Comparison of ENCODE assay signal across 22 cellular contexts in genomic region chr15:77548608-77549551, GRCh38.
DNase-seq lines count a peak whose midpoint lies in the region; TF ChIP-seq lines count a peak whose summit lies in the region.
"Had no signal": no experiment of that assay in that cellular context is flagged by ENCODE, and none has a peak within 500 bp of the region (broad histone marks: within the 10 kb centered on the region; RNA-seq: fewer than 3 reads in every experiment).

No MANE protein-coding gene starts in this region.

- DNase-seq in GDM1 (lab: John Stamatoyannopoulos, UW) (peak; percentile 10), HFFc6 (no peak), WERI-Rb-1 (no peak), neuronal stem cell (ENCODE audit: low spot score) (no peak), osteoblast (ENCODE audit: insufficient read length, low spot score, missing footprints) (no peak), BE2C (no peak), NCI-H2227 treated with DMSO at 0.1 percent for 48 hours (lab: John Stamatoyannopoulos, UW) (no peak)
- no peak for DNase-seq in stimulated activated naive CD4-positive, alpha-beta T cell (lab: John Stamatoyannopoulos, UW)
- DNase-seq: activated CD4-positive, alpha-beta T cell treated with anti-CD3 and anti-CD28 coated beads, Interleukin-2, amount 10 ng/mL, durations not matched to agents 7 days and 5 days; activated CD8-positive, alpha-beta memory T cell treated with anti-CD3 and anti-CD28 coated beads, Interleukin-2, amount 50 U/mL, for 48 hours; activated gamma-delta T cell; AML-193; amniotic stem cell; central memory CD4-positive, alpha-beta T cell; esophagus squamous epithelium; GOT3; KG1; NCI-H1048; NCI-H69; stimulated activated CD4-positive, alpha-beta T cell treated with anti-CD3 and anti-CD28 coated beads, Interleukin-4, amount 100 ng/mL, for 1 hour had no signal

- no peaks in the 10 kb centered on the region for H4K20me1 ChIP-seq in osteoblast (ENCODE audit: insufficient read depth, low read length)

- no peaks in the 10 kb centered on the region for H3K79me2 ChIP-seq in osteoblast (ENCODE audit: insufficient read depth, low read length)

- H4K8ac ChIP-seq in neuronal stem cell (ENCODE audit: low read depth, low read length) = no peak overlapping the region

- peak overlapping the region; percentile 91 for H3K18ac ChIP-seq in neuronal stem cell (ENCODE audit: low read length)

- TF ChIP-seq CTCF in HFFc6 (IDR thresholded peaks at IDR 0.05) (peak; percentile 24), WERI-Rb-1 (IDR thresholded peaks at IDR 0.05; ENCODE audit: low read depth, low read length) (peak; percentile 14; the same call in 1 of the 2 replicates), osteoblast (IDR thresholded peaks at IDR 0.05; ENCODE audit: extremely low read depth, low read depth, low read length) (no peak), BE2C (IDR thresholded peaks at IDR 0.05; ENCODE audit: low read depth, low read length) (no peak)

- H2AFZ ChIP-seq in neuronal stem cell (ENCODE audit: low read length) (peak overlapping the region; percentile 75), osteoblast (ENCODE audit: low read length) (no peak overlapping the region)

- no peak overlapping the region for H3K4me2 ChIP-seq in neuronal stem cell (ENCODE audit: insufficient read depth, low read length, poor library complexity, severe bottlenecking)
- no peak overlapping the region for H3K4me2 ChIP-seq in osteoblast (ENCODE audit: insufficient read depth, low read length)

- H3K27ac ChIP-seq in WERI-Rb-1 (no peak overlapping the region), neuronal stem cell (replicated peaks; ENCODE audit: low read length) (no peak overlapping the region), osteoblast (ENCODE audit: low read depth, low read length) (no peak overlapping the region)
- H3K27ac ChIP-seq: esophagus squamous epithelium, SK-N-MC, skin epidermis had no signal

- H3K36me3 ChIP-seq in WERI-Rb-1 = no peaks in the 10 kb centered on the region
- H3K36me3 ChIP-seq in neuronal stem cell (replicated peaks in 1 of 2; ENCODE audit: control insufficient read depth in 2 of 2, insufficient read depth in 2 of 2, low read length in 2 of 2) = no peaks in the 10 kb centered on the region
- H3K36me3 ChIP-seq in osteoblast (ENCODE audit: insufficient read depth, low read length) = no peaks in the 10 kb centered on the region
- H3K36me3 ChIP-seq in BE2C = no peaks in the 10 kb centered on the region
- H3K36me3 ChIP-seq: esophagus squamous epithelium had no signal

- H3K9ac ChIP-seq in neuronal stem cell (ENCODE audit: low read depth, low read length, poor library complexity) = peak overlapping the region; percentile 63

- H2BK120ac ChIP-seq in neuronal stem cell (ENCODE audit: low read depth, low read length) = peak overlapping the region; percentile 24

- H3K27me3 ChIP-seq in WERI-Rb-1 (ENCODE audit: insufficient read depth, low read depth, severe bottlenecking) (no peaks in the 10 kb centered on the region), neuronal stem cell (ENCODE audit: control insufficient read depth in 3 of 3, insufficient read depth in 3 of 3, low read depth in 1 of 3, low read length in 3 of 3) (no peaks in the 10 kb centered on the region), osteoblast (ENCODE audit: insufficient read depth, low read length) (no peaks in the 10 kb centered on the region), BE2C (no peaks in the 10 kb centered on the region)

- peak overlapping the region; percentile 97 for H3K4ac ChIP-seq in neuronal stem cell (ENCODE audit: low read length)

- H3K27ac Mint-ChIP-seq in HFFc6 = no peak overlapping the region
- H3K27ac Mint-ChIP-seq: activated CD4-positive, alpha-beta T cell treated with anti-CD3 and anti-CD28 coated beads, Interleukin-2, amount 10 ng/mL, durations not matched to agents 7 days and 5 days had no signal

- H3K4me1 ChIP-seq in neuronal stem cell (ENCODE audit: control insufficient read depth in 2 of 2, insufficient read depth in 1 of 2, low read depth in 1 of 2, low read length in 2 of 2) (peaks cover 20 to 25% of the 10 kb centered on the region in 2 donors), osteoblast (ENCODE audit: insufficient read depth, low read length) (peaks cover 13% of the 10 kb centered on the region), BE2C (peaks cover 11% of the 10 kb centered on the region)

- no peaks in the 10 kb centered on the region for H3K36me3 Mint-ChIP-seq in HFFc6 (ENCODE audit: low read depth)

- H3K4me1 Mint-ChIP-seq in HFFc6 (ENCODE audit: low read depth) = peaks cover 17% of the 10 kb centered on the region

- H3K27me3 Mint-ChIP-seq in HFFc6 (ENCODE audit: insufficient read depth) = peaks cover 2% of the 10 kb centered on the region

- no CpG with 5 or more reads among the region's 23 CpGs for WGBS in neuronal stem cell (ENCODE audit: extremely low coverage in 2 of 2, insufficient read length in 2 of 2, insufficient replicate concordance in 1 of 2), 2 donors

- H3K4me3 ChIP-seq in WERI-Rb-1 (ENCODE audit: low read depth, low read length) = no peak overlapping the region
- H3K4me3 ChIP-seq in neuronal stem cell (ENCODE audit: low read length in 2 of 2) = peak overlapping the region in 1 of 2 donors; percentile 5
- H3K4me3 ChIP-seq in osteoblast (ENCODE audit: insufficient read depth, low read length) = no peak overlapping the region
- no peak overlapping the region for H3K4me3 ChIP-seq in BE2C (ENCODE audit: low read depth, low read length)
- H3K4me3 ChIP-seq: esophagus squamous epithelium, SK-N-MC, skin epidermis had no signal

- peak overlapping the region; percentile 33 for H2BK5ac ChIP-seq in neuronal stem cell (ENCODE audit: low read length)

- no peaks in the 10 kb centered on the region; the same call in 1 of the 2 replicates for H3K9me3 Mint-ChIP-seq in HFFc6
- H3K9me3 Mint-ChIP-seq: activated CD4-positive, alpha-beta T cell treated with anti-CD3 and anti-CD28 coated beads, Interleukin-2, amount 10 ng/mL, durations not matched to agents 7 days and 5 days had no signal

- H3K23ac ChIP-seq in neuronal stem cell (ENCODE audit: low read depth, low read length, poor library complexity) = peak overlapping the region; percentile 95

- H4K91ac ChIP-seq in neuronal stem cell (ENCODE audit: low read depth, low read length, poor library complexity) = no peak overlapping the region

- peak overlapping the region; percentile 75 for H2BK12ac ChIP-seq in neuronal stem cell (ENCODE audit: low read length)

- peak overlapping the region; percentile 96 for H2AK5ac ChIP-seq in neuronal stem cell (ENCODE audit: low read depth, low read length)

- no peaks in the 10 kb centered on the region for H3K79me1 ChIP-seq in neuronal stem cell (ENCODE audit: low read depth, low read length)

- peak overlapping the region; percentile 87 for H3K14ac ChIP-seq in neuronal stem cell (ENCODE audit: low read length)

- no peak overlapping the region for H3K4me3 Mint-ChIP-seq in HFFc6
- H3K4me3 Mint-ChIP-seq: activated CD4-positive, alpha-beta T cell treated with anti-CD3 and anti-CD28 coated beads, Interleukin-2, amount 10 ng/mL, durations not matched to agents 7 days and 5 days had no signal

- peak overlapping the region; percentile 88 for H2BK15ac ChIP-seq in neuronal stem cell (ENCODE audit: low read length)

- H3K9me3 ChIP-seq in WERI-Rb-1 (ENCODE audit: severe bottlenecking) = no peaks in the 10 kb centered on the region
- peaks cover 0 to 5% of the 10 kb centered on the region in 2 donors for H3K9me3 ChIP-seq in neuronal stem cell (replicated peaks in 1 of 2; ENCODE audit: control insufficient read depth in 2 of 2, insufficient read depth in 1 of 2, low read depth in 1 of 2, low read length in 2 of 2)
- peaks cover 6% of the 10 kb centered on the region for H3K9me3 ChIP-seq in osteoblast (ENCODE audit: low read depth, low read length)
- H3K9me3 ChIP-seq in BE2C = no peaks in the 10 kb centered on the region
- H3K9me3 ChIP-seq: esophagus squamous epithelium had no signal

Comparison
In these comparisons a context has a peak if more than half of its experiments do, and no peak if none do; other contexts are left out.
1. CTCF ChIP-seq: peak in HFFc6 (single experiment) and WERI-Rb-1 (single experiment); none in osteoblast (single experiment) and BE2C (single experiment).